1 cellular context compared by ENCODE assay signal in genomic region chr7:77460057-77460486, GRCh38.
TF ChIP-seq lines count a peak whose summit lies in the region.

No MANE protein-coding gene starts in this region.

TF ChIP-seq in HepG2, 621 proteins besides CTCF, POLR2A, EP300 and RAD21 (continued from another document and continues in another):
- no peak for TF ChIP-seq GMEB2 (CRISPR knock-in tag; IDR thresholded peaks at IDR 0.05; ENCODE audit: low read depth)
- no peak for TF ChIP-seq MTA3 (CRISPR knock-in tag; IDR thresholded peaks at IDR 0.05)
- TF ChIP-seq PATZ1 (CRISPR knock-in tag; IDR thresholded peaks at IDR 0.05) = no peak
- no peak for TF ChIP-seq KMT2B (CRISPR knock-in tag; IDR thresholded peaks at IDR 0.05)
- no peak for TF ChIP-seq POGK (CRISPR knock-in tag; conservative IDR thresholded peaks at IDR 0.05)
- 0 out of 2 replicates have a peak, but pooled peaks have one; percentile 28 for TF ChIP-seq MLX (CRISPR knock-in tag; IDR thresholded peaks at IDR 0.05)
- no peak for TF ChIP-seq SMAD1 (CRISPR knock-in tag; IDR thresholded peaks at IDR 0.05; ENCODE audit: borderline replicate concordance, low read depth)
- no peak for TF ChIP-seq BRCA1 (CRISPR knock-in tag; IDR thresholded peaks at IDR 0.05)
- TF ChIP-seq ARNTL (CRISPR knock-in tag; IDR thresholded peaks at IDR 0.05) = no peak
- no peak for TF ChIP-seq BHLHE40 (IDR thresholded peaks at IDR 0.05; ENCODE audit: low read length)
- TF ChIP-seq HNF4A (CRISPR knock-in tag; IDR thresholded peaks at IDR 0.05) = peak; percentile 12; the same call in 1 of the 2 replicates
- TF ChIP-seq ZNF572 (CRISPR knock-in tag; IDR thresholded peaks at IDR 0.05) = no peak
- TF ChIP-seq MEIS1 (CRISPR knock-in tag; IDR thresholded peaks at IDR 0.05; ENCODE audit: borderline replicate concordance) = no peak
- TF ChIP-seq HDAC6 (IDR thresholded peaks at IDR 0.05; ENCODE audit: low read depth, low read length) = no peak
- TF ChIP-seq KAT8 (CRISPR knock-in tag; IDR thresholded peaks at IDR 0.05) = no peak
- no peak for TF ChIP-seq ZNF33A (CRISPR knock-in tag; IDR thresholded peaks at IDR 0.05; ENCODE audit: borderline replicate concordance)
- TF ChIP-seq ZNF20 (CRISPR knock-in tag; IDR thresholded peaks at IDR 0.05) = no peak
- peak; percentile 56; the same call in 1 of the 2 replicates for TF ChIP-seq HDAC2 (CRISPR knock-in tag; IDR thresholded peaks at IDR 0.05)
- no peak for TF ChIP-seq PHB2 (IDR thresholded peaks at IDR 0.05; ENCODE audit: partially characterized antibody)
- no peak for TF ChIP-seq NFYC (CRISPR knock-in tag; IDR thresholded peaks at IDR 0.05)
- TF ChIP-seq ZNF589 (CRISPR knock-in tag; conservative IDR thresholded peaks at IDR 0.05) = no peak
- no peak for TF ChIP-seq MED13 (CRISPR knock-in tag; IDR thresholded peaks at IDR 0.05)
- no peak for TF ChIP-seq RBAK (CRISPR knock-in tag; IDR thresholded peaks at IDR 0.05)
- no peak for TF ChIP-seq ZNF12 (CRISPR knock-in tag; IDR thresholded peaks at IDR 0.05)
- TF ChIP-seq FOXP4 (CRISPR knock-in tag; IDR thresholded peaks at IDR 0.05) = peak; percentile 73
- no peak for TF ChIP-seq HMGXB4 (CRISPR knock-in tag; IDR thresholded peaks at IDR 0.05; ENCODE audit: borderline replicate concordance in 1 of 2, low read depth in 1 of 2)
- TF ChIP-seq HNF1B (CRISPR knock-in tag; IDR thresholded peaks at IDR 0.05) = no peak
- TF ChIP-seq ZNF720 (CRISPR knock-in tag; IDR thresholded peaks at IDR 0.05) = no peak
- TF ChIP-seq CCAR2 (optimal IDR thresholded peaks at IDR 0.05; ENCODE audit: low read depth, low read length) = no peak
- no peak for TF ChIP-seq ZBTB7B (CRISPR knock-in tag; IDR thresholded peaks at IDR 0.05)
- no peak for TF ChIP-seq MATR3 (CRISPR knock-in tag; IDR thresholded peaks at IDR 0.05)
- no peak for TF ChIP-seq U2AF2 (IDR thresholded peaks at IDR 0.05; ENCODE audit: low read depth, low read length)
- peak; percentile 65 for TF ChIP-seq BCL6 (CRISPR knock-in tag; IDR thresholded peaks at IDR 0.05)
- no peak for TF ChIP-seq SYNCRIP (IDR thresholded peaks at IDR 0.05; ENCODE audit: insufficient read depth, low read depth, low read length)
- TF ChIP-seq ZNF784 (CRISPR knock-in tag; IDR thresholded peaks at IDR 0.05; ENCODE audit: borderline replicate concordance) = no peak
- TF ChIP-seq AGO2 (optimal IDR thresholded peaks at IDR 0.05; ENCODE audit: low read depth, low read length) = no peak
- TF ChIP-seq TBP (CRISPR knock-in tag; IDR thresholded peaks at IDR 0.05) = no peak
- no peak for TF ChIP-seq GLI4 (CRISPR knock-in tag; IDR thresholded peaks at IDR 0.05; ENCODE audit: borderline replicate concordance)
- no peak for TF ChIP-seq KIAA2018 (CRISPR knock-in tag; IDR thresholded peaks at IDR 0.05; ENCODE audit: borderline replicate concordance)
- peak; percentile 69 for TF ChIP-seq NCOA2 (CRISPR knock-in tag; IDR thresholded peaks at IDR 0.05)
- TF ChIP-seq ZKSCAN1 (IDR thresholded peaks at IDR 0.05; ENCODE audit: low read length) = no peak
- peak; percentile 47 for TF ChIP-seq ELF3 (CRISPR knock-in tag; IDR thresholded peaks at IDR 0.05)
- no peak for TF ChIP-seq PHF21A (CRISPR knock-in tag; IDR thresholded peaks at IDR 0.05)
- TF ChIP-seq ZNF234 (CRISPR knock-in tag; conservative IDR thresholded peaks at IDR 0.05) = no peak
